16 cellular contexts compared by ENCODE assay signal in the genomic region with DNA sequence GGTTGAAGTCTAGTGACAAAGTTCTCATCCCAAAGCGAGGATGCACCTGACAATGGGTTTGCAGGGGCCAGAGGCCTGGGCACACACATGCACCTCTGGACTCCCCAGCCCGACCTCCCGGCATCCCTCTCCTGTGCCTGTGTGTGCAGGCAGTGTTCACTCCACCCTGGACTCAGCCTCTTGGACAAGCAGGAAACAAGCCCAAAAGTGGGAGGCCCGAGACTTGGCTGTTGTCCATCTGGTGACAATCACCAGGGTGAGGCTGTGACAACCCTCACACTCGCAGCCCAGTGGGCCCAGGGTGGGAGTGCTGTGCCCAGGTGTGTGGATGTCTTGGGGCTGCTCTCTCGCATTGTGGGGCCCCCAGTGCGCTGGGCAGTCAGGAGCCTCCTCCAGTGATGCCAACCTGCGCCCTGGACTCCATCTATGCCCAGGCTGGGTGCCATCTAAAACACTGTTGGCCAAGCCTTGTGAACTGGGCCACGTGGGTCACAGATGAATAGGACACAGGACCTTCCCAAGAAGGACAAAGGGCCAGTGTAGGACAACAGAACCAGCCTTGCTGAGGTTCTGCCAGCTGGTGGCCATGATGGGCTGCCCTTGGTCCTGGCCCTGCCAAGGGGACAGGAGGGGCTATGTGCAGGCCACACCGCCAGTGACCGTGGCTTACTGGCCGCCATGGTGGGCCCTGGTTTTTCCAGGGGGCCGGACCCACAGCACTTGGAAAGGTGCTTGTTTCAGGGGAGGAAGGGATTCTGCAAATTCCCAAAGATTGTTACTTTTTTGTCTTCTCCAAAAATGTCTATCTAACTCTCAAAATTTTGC.
"Had no signal": no experiment of that assay in that cellular context is flagged by ENCODE, and none has a peak within 500 bp of the region (broad histone marks: within the 10 kb centered on the region; RNA-seq: fewer than 3 reads in every experiment).

No MANE protein-coding gene starts in this region.

- H3K4me3 ChIP-seq: dorsolateral prefrontal cortex, heart left ventricle had no signal

- DNase-seq: activated CD4-positive, CD25-positive, alpha-beta regulatory T cell treated with anti-CD3 and anti-CD28 coated beads, Interleukin-2, amount 50 U/mL, for 72 hours; activated naive CD8-positive, alpha-beta T cell treated with anti-CD3 and anti-CD28 coated beads for 36 hours; activated T-cell treated with anti-CD3 and anti-CD28 coated beads for 4 hours; amniotic stem cell; foreskin keratinocyte; heart left ventricle; mesenchymal stem cell; naive thymus-derived CD4-positive, alpha-beta T cell; retina; stimulated activated CD4-positive, alpha-beta T cell treated with anti-CD3 and anti-CD28 coated beads, Interleukin-2, amount 100 ng/mL, for 24 hours; SW 1271; T-helper 2 cell had no signal

- H3K36me3 Mint-ChIP-seq: activated naive CD8-positive, alpha-beta T cell treated with anti-CD3 and anti-CD28 coated beads for 36 hours; naive thymus-derived CD4-positive, alpha-beta T cell had no signal

- H3K9me3 Mint-ChIP-seq: activated naive CD8-positive, alpha-beta T cell treated with anti-CD3 and anti-CD28 coated beads for 36 hours; activated T-helper 1 cell treated with anti-CD3 and anti-CD28 coated beads, Interleukin-12 subunit alpha, Interleukin-12 subunit beta, Interleukin-2, Interleukin-4 antibody, amounts not matched to agents 30 ng/mL and 10 ng/mL and 1 ng/mL, durations not matched to agents 14 hours and 24 hours and 36 hours; naive thymus-derived CD4-positive, alpha-beta T cell; stimulated activated naive CD8-positive, alpha-beta T cell treated with anti-CD3 and anti-CD28 coated beads, Interleukin-15, Interleukin-2, amounts not matched to agents 100 ng/mL and 50 ng/mL, for 24 hours had no signal

- H3K4me1 Mint-ChIP-seq: activated naive CD8-positive, alpha-beta T cell treated with anti-CD3 and anti-CD28 coated beads for 36 hours had no signal

- H3K27me3 ChIP-seq: foreskin keratinocyte had no signal

- H3K36me3 ChIP-seq: heart left ventricle had no signal

- H3K27me3 Mint-ChIP-seq: naive thymus-derived CD4-positive, alpha-beta T cell; stimulated activated naive CD8-positive, alpha-beta T cell treated with anti-CD3 and anti-CD28 coated beads, Interleukin-15, Interleukin-2, amounts not matched to agents 100 ng/mL and 50 ng/mL, for 24 hours had no signal

- H3K4me3 Mint-ChIP-seq: activated naive CD8-positive, alpha-beta T cell treated with anti-CD3 and anti-CD28 coated beads for 36 hours; activated T-helper 1 cell treated with anti-CD3 and anti-CD28 coated beads, Interleukin-12 subunit alpha, Interleukin-12 subunit beta, Interleukin-2, Interleukin-4 antibody, amounts not matched to agents 30 ng/mL and 10 ng/mL and 1 ng/mL, durations not matched to agents 14 hours and 24 hours and 36 hours; naive thymus-derived CD4-positive, alpha-beta T cell; stimulated activated naive CD8-positive, alpha-beta T cell treated with anti-CD3 and anti-CD28 coated beads, Interleukin-15, Interleukin-2, amounts not matched to agents 100 ng/mL and 50 ng/mL, for 24 hours had no signal

- H3K9me3 ChIP-seq: heart left ventricle had no signal

- H3K27ac ChIP-seq: dorsolateral prefrontal cortex, foreskin keratinocyte, heart left ventricle, VCaP had no signal

- H3K4me1 ChIP-seq: foreskin keratinocyte had no signal

- ATAC-seq: foreskin keratinocyte; naive thymus-derived CD4-positive, alpha-beta T cell had no signal

- H3K27ac Mint-ChIP-seq: activated naive CD8-positive, alpha-beta T cell treated with anti-CD3 and anti-CD28 coated beads for 36 hours; activated T-helper 1 cell treated with anti-CD3 and anti-CD28 coated beads, Interleukin-12 subunit alpha, Interleukin-12 subunit beta, Interleukin-2, Interleukin-4 antibody, amounts not matched to agents 30 ng/mL and 10 ng/mL and 1 ng/mL, durations not matched to agents 14 hours and 24 hours and 36 hours; naive thymus-derived CD4-positive, alpha-beta T cell; stimulated activated naive CD8-positive, alpha-beta T cell treated with anti-CD3 and anti-CD28 coated beads, Interleukin-15, Interleukin-2, amounts not matched to agents 100 ng/mL and 50 ng/mL, for 24 hours had no signal
